In genomic region chr6:126002755-126003390, GRCh38 we compare ENCODE assay signal across 14 cellular contexts.
"Had no signal": no experiment of that assay in that cellular context is flagged by ENCODE, and none has a peak within 500 bp of the region (broad histone marks: within the 10 kb centered on the region; RNA-seq: fewer than 3 reads in every experiment).

No MANE protein-coding gene starts in this region.

- H3K27ac Mint-ChIP-seq: brain; stimulated activated naive B cell treated with anti-CD40 and anti-IgM and Interleukin-4, amounts not matched to agents 10 μg/mL and 1 μg/mL and 100 μg/mL, for 72 hours; type B pancreatic cell; WTC11 had no signal

- FAIRE-seq: keratinocyte had no signal

- DNase-seq: amygdala; effector memory CD4-positive, alpha-beta T cell; left lung; mucosa of descending colon; sigmoid colon; stimulated activated CD4-positive, alpha-beta T cell treated with anti-CD3 and anti-CD28 coated beads, Interleukin-2, amount 100 ng/mL, for 24 hours; stimulated activated naive B cell treated with anti-CD40 and anti-IgM and Interleukin-4, amounts not matched to agents 10 μg/mL and 1 μg/mL and 100 μg/mL, for 72 hours had no signal

- H3K9me3 ChIP-seq: left lung, mucosa of descending colon, sigmoid colon, SJSA1 had no signal

- H3K27me3 Mint-ChIP-seq: brain; central memory CD8-positive, alpha-beta T cell; stimulated activated naive B cell treated with anti-CD40 and anti-IgM and Interleukin-4, amounts not matched to agents 10 μg/mL and 1 μg/mL and 100 μg/mL, for 72 hours; type B pancreatic cell had no signal

- H3K4me1 ChIP-seq: left lung, sigmoid colon, SJSA1 had no signal

- H3K9me3 Mint-ChIP-seq: brain; central memory CD8-positive, alpha-beta T cell; stimulated activated naive B cell treated with anti-CD40 and anti-IgM and Interleukin-4, amounts not matched to agents 10 μg/mL and 1 μg/mL and 100 μg/mL, for 72 hours; type B pancreatic cell; WTC11 had no signal

- H3K4me1 Mint-ChIP-seq: brain; stimulated activated naive B cell treated with anti-CD40 and anti-IgM and Interleukin-4, amounts not matched to agents 10 μg/mL and 1 μg/mL and 100 μg/mL, for 72 hours; WTC11 had no signal

- H3K27me3 ChIP-seq: left lung, sigmoid colon, SJSA1 had no signal

- H3K4me3 ChIP-seq: left lung, mucosa of descending colon, sigmoid colon, SJSA1 had no signal

- H3K27ac ChIP-seq: epithelial cell of prostate, left lung, sigmoid colon, SJSA1 had no signal

- ATAC-seq: left lung; mucosa of descending colon; stimulated activated naive B cell treated with anti-CD40 and anti-IgM and Interleukin-4, amounts not matched to agents 10 μg/mL and 1 μg/mL and 100 μg/mL, for 72 hours; WTC11 had no signal

- H3K4me3 Mint-ChIP-seq: brain; central memory CD8-positive, alpha-beta T cell; stimulated activated naive B cell treated with anti-CD40 and anti-IgM and Interleukin-4, amounts not matched to agents 10 μg/mL and 1 μg/mL and 100 μg/mL, for 72 hours; type B pancreatic cell; WTC11 had no signal
